15 cellular contexts compared by ENCODE assay signal in genomic region chr13:104597554-104598240, GRCh38.
"Had no signal": no experiment of that assay in that cellular context is flagged by ENCODE, and none has a peak within 500 bp of the region (broad histone marks: within the 10 kb centered on the region; RNA-seq: fewer than 3 reads in every experiment).

No MANE protein-coding gene starts in this region.

- H3K36me3 Mint-ChIP-seq: naive thymus-derived CD8-positive, alpha-beta T cell; stimulated activated memory B cell treated with anti-CD40 and anti-IgM and Interleukin-4, amounts not matched to agents 10 μg/mL and 1 μg/mL and 100 μg/mL, for 72 hours had no signal

- H3K4me3 Mint-ChIP-seq: activated T-helper 17 cell treated with anti-CD3 and anti-CD28 coated beads, Interleukin-2, amount 50 U/mL, for 72 hours; naive thymus-derived CD8-positive, alpha-beta T cell; stimulated activated memory B cell treated with anti-CD40 and anti-IgM and Interleukin-4, amounts not matched to agents 10 μg/mL and 1 μg/mL and 100 μg/mL, for 72 hours had no signal

- H3K27me3 ChIP-seq: ascending aorta, cardiac muscle cell, dorsolateral prefrontal cortex, left lung had no signal

- H3K4me1 Mint-ChIP-seq: activated T-helper 17 cell treated with anti-CD3 and anti-CD28 coated beads, Interleukin-2, amount 50 U/mL, for 72 hours; stimulated activated memory B cell treated with anti-CD40 and anti-IgM and Interleukin-4, amounts not matched to agents 10 μg/mL and 1 μg/mL and 100 μg/mL, for 72 hours had no signal

- H3K27ac Mint-ChIP-seq: activated T-helper 17 cell treated with anti-CD3 and anti-CD28 coated beads, Interleukin-2, amount 50 U/mL, for 72 hours; naive thymus-derived CD8-positive, alpha-beta T cell; stimulated activated memory B cell treated with anti-CD40 and anti-IgM and Interleukin-4, amounts not matched to agents 10 μg/mL and 1 μg/mL and 100 μg/mL, for 72 hours had no signal

- ATAC-seq: activated T-helper 17 cell treated with anti-CD3 and anti-CD28 coated beads, Interleukin-2, amount 50 U/mL, for 72 hours; left lung; naive thymus-derived CD8-positive, alpha-beta T cell; stimulated activated memory B cell treated with anti-CD40 and anti-IgM and Interleukin-4, amounts not matched to agents 10 μg/mL and 1 μg/mL and 100 μg/mL, for 72 hours had no signal

- H3K27me3 Mint-ChIP-seq: activated T-helper 17 cell treated with anti-CD3 and anti-CD28 coated beads, Interleukin-2, amount 50 U/mL, for 72 hours; stimulated activated memory B cell treated with anti-CD40 and anti-IgM and Interleukin-4, amounts not matched to agents 10 μg/mL and 1 μg/mL and 100 μg/mL, for 72 hours had no signal

- H3K27ac ChIP-seq: ascending aorta, cardiac muscle cell, dorsolateral prefrontal cortex, left lung had no signal

- H3K9me3 ChIP-seq: ascending aorta, left lung had no signal

- DNase-seq: activated CD4-positive, alpha-beta T cell treated with anti-CD3 and anti-CD28 coated beads for 1 hour; activated CD4-positive, alpha-beta T cell treated with anti-CD3 and anti-CD28 coated beads, Interleukin-2, amount 50 U/mL, for 4 hours; activated naive CD4-positive, alpha-beta T cell treated with Interleukin-2 at 50 U/mL for 16 hours; dorsolateral prefrontal cortex; islet precursor cell; left lung; mammary epithelial cell; naive thymus-derived CD8-positive, alpha-beta T cell; occipital lobe; stimulated activated CD4-positive, alpha-beta T cell treated with anti-CD3 and anti-CD28 coated beads, Interleukin-2, amount 100 ng/mL, for 48 hours; T1000 had no signal

- H3K4me3 ChIP-seq: ascending aorta, cardiac muscle cell, dorsolateral prefrontal cortex, left lung had no signal

- H3K9me3 Mint-ChIP-seq: activated T-helper 17 cell treated with anti-CD3 and anti-CD28 coated beads, Interleukin-2, amount 50 U/mL, for 72 hours had no signal

- H3K4me1 ChIP-seq: ascending aorta had no signal

- H3K36me3 ChIP-seq: ascending aorta, cardiac muscle cell, left lung had no signal
